2 cellular contexts compared by ENCODE assay signal in genomic region chr9:76292246-76292645, GRCh38.
TF ChIP-seq lines count a peak whose summit lies in the region.

No MANE protein-coding gene starts in this region.

TF ChIP-seq in SK-N-SH, 30 proteins besides CTCF, POLR2A, EP300 and RAD21:
- TF ChIP-seq PBX3 (IDR thresholded peaks at IDR 0.05) (no peak), FOSL2 (IDR thresholded peaks at IDR 0.05; ENCODE audit: borderline replicate concordance, low read depth) (no peak), SIN3A (IDR thresholded peaks at IDR 0.05; ENCODE audit: borderline replicate concordance, low read depth, low read length) (no peak), REST (IDR thresholded peaks at IDR 0.05; ENCODE audit: low read depth, low read length) (no peak), IRF3 (IDR thresholded peaks at IDR 0.05; ENCODE audit: low read depth, low read length) (no peak), MXI1 (IDR thresholded peaks at IDR 0.05; ENCODE audit: low read depth, low read length) (no peak), USF1 (IDR thresholded peaks at IDR 0.05; ENCODE audit: borderline replicate concordance, low read depth) (no peak), RFX5 (IDR thresholded peaks at IDR 0.05; ENCODE audit: low read length) (no peak), GABPA (IDR thresholded peaks at IDR 0.05; ENCODE audit: low read depth) (no peak), TAF1 (IDR thresholded peaks at IDR 0.05; ENCODE audit: borderline replicate concordance, low read depth, low read length) (no peak), YY1 (IDR thresholded peaks at IDR 0.05; ENCODE audit: low read depth) (no peak), ELF1 (IDR thresholded peaks at IDR 0.05) (no peak), ZBTB33 (IDR thresholded peaks at IDR 0.05; ENCODE audit: borderline replicate concordance, low read depth) (no peak), RXRA (IDR thresholded peaks at IDR 0.05; ENCODE audit: borderline replicate concordance, low read depth) (no peak), TEAD4 (IDR thresholded peaks at IDR 0.05; ENCODE audit: borderline replicate concordance, insufficient read depth) (no peak), SMC3 (IDR thresholded peaks at IDR 0.05; ENCODE audit: low read depth, low read length) (no peak), JUND (IDR thresholded peaks at IDR 0.05) (no peak)

TF ChIP-seq in SK-N-SH treated with all-trans-retinoic acid at 6 μM for 48 hours, 23 proteins besides CTCF, POLR2A, EP300 and RAD21:
- TF ChIP-seq ESRRG (CRISPR knock-in tag; IDR thresholded peaks at IDR 0.05), result no peak
- TF ChIP-seq BACH2 (CRISPR knock-in tag; IDR thresholded peaks at IDR 0.05; ENCODE audit: borderline replicate concordance), result no peak
- no peak for TF ChIP-seq ZFP3 (CRISPR knock-in tag; IDR thresholded peaks at IDR 0.05)
- no peak for TF ChIP-seq PPARA (CRISPR knock-in tag; IDR thresholded peaks at IDR 0.05; ENCODE audit: borderline replicate concordance)
- no peak for TF ChIP-seq POU6F1 (CRISPR knock-in tag; IDR thresholded peaks at IDR 0.05; ENCODE audit: borderline replicate concordance, low read depth)
- no peak for TF ChIP-seq ARNTL (CRISPR knock-in tag; IDR thresholded peaks at IDR 0.05; ENCODE audit: borderline replicate concordance, low read depth)
- TF ChIP-seq SNAI2 (CRISPR knock-in tag; IDR thresholded peaks at IDR 0.05), result no peak
- no peak for TF ChIP-seq GLIS3 (CRISPR knock-in tag; IDR thresholded peaks at IDR 0.05)
- no peak for TF ChIP-seq RARB (CRISPR knock-in tag; IDR thresholded peaks at IDR 0.05)
- TF ChIP-seq TOX (CRISPR knock-in tag; IDR thresholded peaks at IDR 0.05; ENCODE audit: borderline replicate concordance), result no peak
- TF ChIP-seq TSHZ2 (CRISPR knock-in tag; IDR thresholded peaks at IDR 0.05), result no peak
- TF ChIP-seq ZFP30 (CRISPR knock-in tag; IDR thresholded peaks at IDR 0.05), result no peak
- TF ChIP-seq ZNF8 (CRISPR knock-in tag; IDR thresholded peaks at IDR 0.05), result no peak
- TF ChIP-seq TCF4 (CRISPR knock-in tag; IDR thresholded peaks at IDR 0.05; ENCODE audit: borderline replicate concordance), result no peak
- TF ChIP-seq CSRNP3 (CRISPR knock-in tag; IDR thresholded peaks at IDR 0.05), result no peak
- TF ChIP-seq OSR1 (CRISPR knock-in tag; IDR thresholded peaks at IDR 0.05), result no peak
- no peak for TF ChIP-seq ZNF70 (CRISPR knock-in tag; IDR thresholded peaks at IDR 0.05)
